21 cellular contexts compared by ENCODE assay signal in the genomic region with DNA sequence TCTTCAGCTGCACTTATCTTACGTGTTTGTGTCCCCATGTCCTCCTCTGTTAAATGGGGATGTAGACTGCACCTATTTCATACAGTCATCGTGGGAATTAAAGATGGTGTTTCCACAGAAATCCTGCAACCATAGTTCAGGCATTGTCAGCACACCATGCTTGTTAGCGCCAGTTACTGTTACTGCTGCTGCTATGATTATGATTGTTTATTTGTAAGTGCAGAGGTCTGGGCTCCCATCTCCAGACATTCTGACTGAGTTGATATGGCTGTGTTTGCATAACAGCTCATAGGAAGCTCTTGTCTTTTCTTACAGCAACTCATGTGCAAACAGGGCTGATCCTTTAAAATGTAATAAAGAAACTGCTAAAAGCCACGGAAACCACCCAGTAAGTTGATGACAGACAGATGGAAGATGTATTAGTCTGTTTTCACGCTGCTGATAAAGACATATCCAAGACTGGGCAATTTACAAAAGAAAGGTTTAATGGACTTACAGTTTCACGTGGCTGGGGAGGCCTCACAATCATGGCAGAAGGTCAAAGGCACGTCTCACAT. TPM values are rescaled to one million over a fixed set of nuclear protein-coding genes. Genes with fewer than 3 reads are reported as not detected.
A peak's percentile ranks its signal among the peaks of the same experiment; 100 is the strongest.
DNase-seq lines count a peak whose midpoint lies in the region; ATAC-seq and TF ChIP-seq lines count a peak whose summit lies in the region.
"Had no signal": no experiment of that assay in that cellular context is flagged by ENCODE, and none has a peak within 500 bp of the region (broad histone marks: within the 10 kb centered on the region; RNA-seq: fewer than 3 reads in every experiment).

No MANE protein-coding gene starts in this region.

- CTCF ChIA-PET in naive thymus-derived CD4-positive, alpha-beta T cell (lab: Charles Lee) = no interaction called here

- no peaks in the 10 kb centered on the region for H3K27me3 Mint-ChIP-seq in CD4-positive, CD25-positive, alpha-beta regulatory T cell
- H3K27me3 Mint-ChIP-seq in activated T-helper 2 cell treated with anti-CD3 and anti-CD28 coated beads, Interferon-gamma antibody, Interleukin-2, Interleukin-4, amounts not matched to agents 10 μg/mL and 5 μg/mL and 100 μg/mL, durations not matched to agents 14 hours and 24 hours and 36 hours (ENCODE audit: low read depth) = no peaks in the 10 kb centered on the region
- no peaks in the 10 kb centered on the region for H3K27me3 Mint-ChIP-seq in naive thymus-derived CD4-positive, alpha-beta T cell

- intact Hi-C loops in activated T-helper 2 cell treated with anti-CD3 and anti-CD28 coated beads, Interferon-gamma antibody, Interleukin-2, Interleukin-4, amounts not matched to agents 10 μg/mL and 5 μg/mL and 100 μg/mL, durations not matched to agents 14 hours and 24 hours and 36 hours (cut with micrococcal nuclease) = loop anchor here (10.0 kb wide), 2 partner anchors 92 to 658 kb away; a partner anchor contains a TSS
- intact Hi-C loops in naive thymus-derived CD4-positive, alpha-beta T cell (cut with micrococcal nuclease) = loop anchor here (10.0 kb wide), 4 partner anchors 658 to 1842 kb away; a partner anchor contains a TSS

- H3K9me3 Mint-ChIP-seq in CD4-positive, CD25-positive, alpha-beta regulatory T cell = peaks cover 0 to 2% (median 0%) of the 10 kb centered on the region in 7 donors
- peaks cover 4% of the 10 kb centered on the region for H3K9me3 Mint-ChIP-seq in activated T-helper 2 cell treated with anti-CD3 and anti-CD28 coated beads, Interferon-gamma antibody, Interleukin-2, Interleukin-4, amounts not matched to agents 10 μg/mL and 5 μg/mL and 100 μg/mL, durations not matched to agents 14 hours and 24 hours and 36 hours
- H3K9me3 Mint-ChIP-seq in naive thymus-derived CD4-positive, alpha-beta T cell = no peaks in the 10 kb centered on the region

- H3K36me3 Mint-ChIP-seq in CD4-positive, CD25-positive, alpha-beta regulatory T cell = peaks cover 16% of the 10 kb centered on the region
- peaks cover 29% of the 10 kb centered on the region for H3K36me3 Mint-ChIP-seq in activated T-helper 2 cell treated with anti-CD3 and anti-CD28 coated beads, Interferon-gamma antibody, Interleukin-2, Interleukin-4, amounts not matched to agents 10 μg/mL and 5 μg/mL and 100 μg/mL, durations not matched to agents 14 hours and 24 hours and 36 hours (ENCODE audit: low read depth)
- H3K36me3 Mint-ChIP-seq in naive thymus-derived CD4-positive, alpha-beta T cell = peaks cover 10 to 28% (median 24%) of the 10 kb centered on the region in 5 donors

- ATAC-seq in CD4-positive, CD25-positive, alpha-beta regulatory T cell (ENCODE audit: low read depth in 2 of 2) = no peak
- no peak for ATAC-seq in naive thymus-derived CD4-positive, alpha-beta T cell
- no peak for ATAC-seq in GM18519 (IDR thresholded peaks at IDR 0.05; ENCODE audit: low FRiP score, unreplicated experiment)
- ATAC-seq: gastroesophageal sphincter, Panc1 had no signal

- peaks cover 0 to 27% (median 9%) of the 10 kb centered on the region in 4 donors for H3K4me1 Mint-ChIP-seq in CD4-positive, CD25-positive, alpha-beta regulatory T cell
- H3K4me1 Mint-ChIP-seq in activated T-helper 2 cell treated with anti-CD3 and anti-CD28 coated beads, Interferon-gamma antibody, Interleukin-2, Interleukin-4, amounts not matched to agents 10 μg/mL and 5 μg/mL and 100 μg/mL, durations not matched to agents 14 hours and 24 hours and 36 hours (ENCODE audit: low read depth) = peaks cover 14% of the 10 kb centered on the region
- H3K4me1 Mint-ChIP-seq in naive thymus-derived CD4-positive, alpha-beta T cell = peaks cover 15 to 41% (median 27%) of the 10 kb centered on the region in 7 donors

- H3K4me3 Mint-ChIP-seq in CD4-positive, CD25-positive, alpha-beta regulatory T cell = peak overlapping the region; percentile 45 to 88 (median 55)
- H3K4me3 Mint-ChIP-seq in activated T-helper 2 cell treated with anti-CD3 and anti-CD28 coated beads, Interferon-gamma antibody, Interleukin-2, Interleukin-4, amounts not matched to agents 10 μg/mL and 5 μg/mL and 100 μg/mL, durations not matched to agents 14 hours and 24 hours and 36 hours (ENCODE audit: low read depth) = peak overlapping the region; percentile 93
- H3K4me3 Mint-ChIP-seq in naive thymus-derived CD4-positive, alpha-beta T cell = peak overlapping the region; percentile 64 to 99 (median 88)

- no peak overlapping the region for H3K27ac ChIP-seq in CD4-positive, CD25-positive, alpha-beta regulatory T cell (ENCODE audit: insufficient read depth, low read length, poor library complexity, severe bottlenecking)
- no peak overlapping the region for H3K27ac ChIP-seq in naive thymus-derived CD4-positive, alpha-beta T cell (ENCODE audit: low read depth, low read length)

- H3K36me3 ChIP-seq in CD4-positive, CD25-positive, alpha-beta regulatory T cell (ENCODE audit: control insufficient read depth, insufficient read depth, low read length) = no peaks in the 10 kb centered on the region
- no peaks in the 10 kb centered on the region for H3K36me3 ChIP-seq in naive thymus-derived CD4-positive, alpha-beta T cell (ENCODE audit: control insufficient read depth in 2 of 3, insufficient read depth in 3 of 3, low read length in 3 of 3)
- H3K36me3 ChIP-seq: uterus had no signal

- no peak overlapping the region for H3K4me3 ChIP-seq in CD4-positive, CD25-positive, alpha-beta regulatory T cell (ENCODE audit: low read depth, low read length)
- H3K4me3 ChIP-seq in GM12865 (ENCODE audit: low read depth, low read length) = no peak overlapping the region
- no peak overlapping the region for H3K4me3 ChIP-seq in naive thymus-derived CD4-positive, alpha-beta T cell (ENCODE audit: low read length)
- H3K4me3 ChIP-seq: gastroesophageal sphincter had no signal

- H3K27ac Mint-ChIP-seq in CD4-positive, CD25-positive, alpha-beta regulatory T cell = peak overlapping the region in 2 of 3 donors; percentile 96 to 97
- peak overlapping the region; percentile 99 for H3K27ac Mint-ChIP-seq in activated T-helper 2 cell treated with anti-CD3 and anti-CD28 coated beads, Interferon-gamma antibody, Interleukin-2, Interleukin-4, amounts not matched to agents 10 μg/mL and 5 μg/mL and 100 μg/mL, durations not matched to agents 14 hours and 24 hours and 36 hours
- H3K27ac Mint-ChIP-seq in naive thymus-derived CD4-positive, alpha-beta T cell = peak overlapping the region; percentile 14 to 99 (median 95)

- H3K4me1 ChIP-seq in CD4-positive, CD25-positive, alpha-beta regulatory T cell (ENCODE audit: control insufficient read depth, insufficient read depth, low read length, poor library complexity, severe bottlenecking) = peaks cover 13% of the 10 kb centered on the region
- H3K4me1 ChIP-seq in naive thymus-derived CD4-positive, alpha-beta T cell (ENCODE audit: control insufficient read depth in 2 of 2, insufficient read depth in 2 of 2, low read length in 2 of 2) = peaks cover 4 to 10% of the 10 kb centered on the region in 2 donors

- POLR2A ChIA-PET in naive thymus-derived CD4-positive, alpha-beta T cell (lab: Charles Lee) = no interaction called here

- DNase-seq in CD4-positive, CD25-positive, alpha-beta regulatory T cell = no peak
- DNase-seq in GM12865 (ENCODE audit: low read depth) (peak; percentile 18), G401 (ENCODE audit: low spot score) (no peak), OCI-M1 (lab: John Stamatoyannopoulos, UW) (no peak), hippocampal formation (lab: John Stamatoyannopoulos, UW) (no peak)
- DNase-seq in activated T-helper 2 cell treated with anti-CD3 and anti-CD28 coated beads, Interferon-gamma antibody, Interleukin-2, Interleukin-4, amounts not matched to agents 10 μg/mL and 5 μg/mL and 100 μg/mL, durations not matched to agents 14 hours and 24 hours and 36 hours (ENCODE audit: low spot score) = no peak
- DNase-seq in naive thymus-derived CD4-positive, alpha-beta T cell = no peak
- DNase-seq: activated effector memory CD4-positive, alpha-beta T cell treated with anti-CD3 and anti-CD28 coated beads, Interleukin-2, amount 50 U/mL, for 16 hours; central memory CD4-positive, alpha-beta T cell; GM23248; KG1; kidney; NCI-H524; retina; stimulated activated CD4-positive, alpha-beta T cell treated with anti-CD3 and anti-CD28 coated beads, Interleukin-1b, Interleukin-23, amount 100 ng/mL, for 48 hours; uterus had no signal

- H3K27me3 ChIP-seq in CD4-positive, CD25-positive, alpha-beta regulatory T cell (ENCODE audit: control insufficient read depth, insufficient read depth, low read length) = no peaks in the 10 kb centered on the region
- no peaks in the 10 kb centered on the region for H3K27me3 ChIP-seq in naive thymus-derived CD4-positive, alpha-beta T cell (ENCODE audit: control insufficient read depth in 2 of 2, insufficient read depth in 2 of 2, low read length in 2 of 2)
- H3K27me3 ChIP-seq: BLaER1, gastroesophageal sphincter, uterus had no signal

- TF ChIP-seq CTCF in GM12865 (IDR thresholded peaks at IDR 0.05; ENCODE audit: insufficient read depth, low read depth, low read length, missing control alignments) = no peak

- in situ Hi-C loops in G401 (cut with HindIII; ENCODE audit: low sequenced_read_pairs) = no loop called here

- H3K9me3 ChIP-seq in CD4-positive, CD25-positive, alpha-beta regulatory T cell (ENCODE audit: control insufficient read depth in 2 of 2, low read length in 2 of 2) = no peaks in the 10 kb centered on the region
- no peaks in the 10 kb centered on the region for H3K9me3 ChIP-seq in naive thymus-derived CD4-positive, alpha-beta T cell (ENCODE audit: control insufficient read depth in 2 of 3, low read length in 3 of 3)
- H3K9me3 ChIP-seq: BLaER1, gastroesophageal sphincter, uterus had no signal

RNA-seq across cellular contexts. Expression of a gene that starts 1.8 kb away (rescaled TPM):
- total RNA-seq in CD4-positive, CD25-positive, alpha-beta regulatory T cell = 6.8 TPM
- 1 to 10 TPM; 3.5 to 7.9 (median 5.4) TPM for polyA plus RNA-seq in CD4-positive, CD25-positive, alpha-beta regulatory T cell
- total RNA-seq in activated T-helper 2 cell treated with anti-CD3 and anti-CD28 coated beads, Interferon-gamma antibody, Interleukin-2, Interleukin-4, amounts not matched to agents 10 μg/mL and 5 μg/mL and 100 μg/mL, durations not matched to agents 14 hours and 24 hours and 36 hours = 9.1 and 10.3 TPM in 2 replicates
- total RNA-seq in naive thymus-derived CD4-positive, alpha-beta T cell = 10 to 100 TPM in 4 of 5 experiments, 1 to 10 TPM in 1; 8.0 to 15.4 (median 11.8) TPM
- polyA plus RNA-seq in naive thymus-derived CD4-positive, alpha-beta T cell = 1 to 10 TPM; 6.7 to 7.6 TPM
- 12.1 and 17.6 TPM in 2 replicates for total RNA-seq in G401 (2014; rRNA removed; shearing (Covaris generic))

RNA-seq across cellular contexts. Expression of a gene that starts 40.3 kb away (rescaled TPM):
- not detected for total RNA-seq in CD4-positive, CD25-positive, alpha-beta regulatory T cell
- 1 to 10 TPM in 2 of 4 donors, under 1 TPM in 2; 0.46 to 1.9 (median 1.1) TPM for polyA plus RNA-seq in CD4-positive, CD25-positive, alpha-beta regulatory T cell
- 1.7 and 2.2 TPM in 2 replicates for total RNA-seq in activated T-helper 2 cell treated with anti-CD3 and anti-CD28 coated beads, Interferon-gamma antibody, Interleukin-2, Interleukin-4, amounts not matched to agents 10 μg/mL and 5 μg/mL and 100 μg/mL, durations not matched to agents 14 hours and 24 hours and 36 hours
- 1 to 10 TPM in 1 of 5 experiments, not detected in 4; 3.0 TPM for total RNA-seq in naive thymus-derived CD4-positive, alpha-beta T cell
- 1 to 10 TPM in 1 of 2 donors, not detected in 1; 1.3 TPM for polyA plus RNA-seq in naive thymus-derived CD4-positive, alpha-beta T cell
- not detected in 2 replicates for total RNA-seq in G401 (2014; rRNA removed; shearing (Covaris generic))
- total RNA-seq: endothelial cell of umbilical vein, gastroesophageal sphincter, GM23248, uterus had no signal
- polyA plus RNA-seq: GM23248 had no signal
